10 cellular contexts compared by ENCODE assay signal in the genomic region with DNA sequence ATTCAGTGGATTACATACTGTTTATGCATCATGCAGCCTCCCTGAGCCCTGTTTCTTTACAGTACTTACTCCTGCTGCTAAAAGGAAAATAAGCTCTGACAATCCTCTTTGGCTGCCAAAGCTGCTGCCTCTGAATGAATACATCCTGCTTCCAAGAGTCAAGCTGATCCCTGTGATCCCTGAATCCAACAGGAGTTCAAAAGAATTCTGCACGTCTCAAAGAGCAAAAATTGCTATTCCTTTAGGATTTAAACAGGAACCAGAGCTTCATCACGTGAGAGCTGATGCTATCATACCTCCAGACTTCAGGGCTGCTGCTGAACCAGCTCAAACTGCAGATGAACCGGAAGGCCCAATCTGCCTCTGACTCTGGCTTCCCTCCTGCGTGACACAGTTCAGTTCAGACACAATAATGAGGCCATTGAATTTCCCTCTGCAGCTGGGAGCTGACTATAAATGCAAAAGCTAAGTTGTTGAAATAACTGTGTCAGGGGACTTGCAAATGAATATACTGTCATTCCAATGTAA.
DNase-seq lines count a peak whose midpoint lies in the region; ATAC-seq and TF ChIP-seq lines count a peak whose summit lies in the region.
"Had no signal": no experiment of that assay in that cellular context is flagged by ENCODE, and none has a peak within 500 bp of the region (broad histone marks: within the 10 kb centered on the region; RNA-seq: fewer than 3 reads in every experiment).

No MANE protein-coding gene starts in this region.

- ATAC-seq in lung (ENCODE audit: insufficient read depth, low FRiP score) (no peak), GM18870 (IDR thresholded peaks at IDR 0.05; ENCODE audit: unreplicated experiment) (no peak), omental fat pad (ENCODE audit: low FRiP score) (no peak)

- H3K9me3 ChIP-seq in BE2C (no peaks in the 10 kb centered on the region), lung (ENCODE audit: control insufficient read depth in 2 of 2, insufficient read depth in 1 of 2, low read length in 1 of 2) (no peaks in the 10 kb centered on the region)

- 28 to 33% methylated on average over 4 of the region's 4 CpGs for WGBS in lung, 2 donors

- H3K4me3 ChIP-seq in BE2C (ENCODE audit: low read depth, low read length) (peak overlapping the region; percentile 59), lung (no peak overlapping the region)

- H3K4me1 ChIP-seq in BE2C: peaks cover 13% of the 10 kb centered on the region
- no peaks in the 10 kb centered on the region for H3K4me1 ChIP-seq in lung (ENCODE audit: control insufficient read depth in 2 of 2, insufficient read depth in 2 of 2, low read length in 2 of 2)

- DNase-seq in BE2C (peak; percentile 87), NCI-H2107 (lab: John Stamatoyannopoulos, UW) (peak; percentile 13), cerebellar cortex (ENCODE audit: low spot score) (peak; percentile 39), lung (ENCODE audit: low spot score) (no peak), T-helper 1 cell (no peak), GM03348 (ENCODE audit: low spot score) (no peak), omental fat pad (ENCODE audit: low spot score) (no peak)
- DNase-seq: activated T-cell treated with anti-CD3 and anti-CD28 coated beads, Interleukin-2, amount 50 U/mL, for 48 hours; Kasumi-1 had no signal

- H3K27me3 ChIP-seq in BE2C: no peaks in the 10 kb centered on the region
- no peaks in the 10 kb centered on the region for H3K27me3 ChIP-seq in lung (ENCODE audit: control insufficient read depth, insufficient read depth)

- peak overlapping the region; percentile 17 to 45 for H3K27ac ChIP-seq in lung (ENCODE audit: low read depth in 1 of 2, low read length in 1 of 2)

- TF ChIP-seq CTCF in BE2C (IDR thresholded peaks at IDR 0.05; ENCODE audit: low read depth, low read length) (no peak), lung (IDR thresholded peaks at IDR 0.05; ENCODE audit: control extremely low read depth, extremely low read depth) (no peak), omental fat pad (IDR thresholded peaks at IDR 0.05) (no peak)

- no peaks in the 10 kb centered on the region for H3K36me3 ChIP-seq in BE2C
- H3K36me3 ChIP-seq in lung (ENCODE audit: control insufficient read depth in 2 of 2, insufficient read depth in 2 of 2, low read length in 2 of 2): no peaks in the 10 kb centered on the region

Comparison
In these comparisons a context has a peak if more than half of its experiments do, and no peak if none do; other contexts are left out.
1. DNase-seq: peak in BE2C (single experiment), NCI-H2107 (single experiment) and cerebellar cortex (single experiment); none in lung (single experiment), T-helper 1 cell (0 of 5), GM03348 (single experiment) and omental fat pad (single experiment).